10 cellular contexts compared by ENCODE assay signal in genomic region chr16:88939814-88940195, GRCh38. TPM values are rescaled to one million over a fixed set of nuclear protein-coding genes. Genes with fewer than 3 reads are reported as not detected.
DNase-seq lines count a peak whose midpoint lies in the region; ATAC-seq and TF ChIP-seq lines count a peak whose summit lies in the region.
"Had no signal": no experiment of that assay in that cellular context is flagged by ENCODE, and none has a peak within 500 bp of the region (broad histone marks: within the 10 kb centered on the region; RNA-seq: fewer than 3 reads in every experiment).

No MANE protein-coding gene starts in this region.

- ATAC-seq in Right ventricle myocardium inferior = peak; percentile 8
- ATAC-seq: activated CD4-positive, CD25-positive, alpha-beta regulatory T cell treated with anti-CD3 and anti-CD28 coated beads, Interleukin-2, amount 50 U/mL, for 24 hours had no signal

- DNase-seq in Right ventricle myocardium inferior (ENCODE audit: missing footprints) (peak; percentile 83), cardiac septum (ENCODE audit: low spot score) (no peak), endodermal cell (no peak), neural progenitor cell (ENCODE audit: low spot score) (no peak), uterus (no peak), SIG-M5 treated with dmso at 0.1 percent for 504 hours (lab: John Stamatoyannopoulos, UW; ENCODE audit: unreplicated experiment) (no peak)
- DNase-seq in stimulated activated CD4-positive, alpha-beta T cell treated with anti-CD3 and anti-CD28 coated beads, Interleukin-1b, Interleukin-23, amount 100 ng/mL, for 48 hours = no peak
- DNase-seq in stimulated activated CD8-positive, alpha-beta memory T cell treated with anti-CD3 and anti-CD28 coated beads, Interleukin-4, amount 100 ng/mL, for 48 hours = no peak

- H3K4me3 Mint-ChIP-seq in endodermal cell (peak overlapping the region; percentile 31), neural progenitor cell (peak overlapping the region; percentile 72)

- TF ChIP-seq CTCF in endodermal cell (conservative IDR thresholded peaks at IDR 0.05) (no peak), neural progenitor cell (IDR thresholded peaks at IDR 0.05) (no peak), uterus (IDR thresholded peaks at IDR 0.05) (no peak)

- no peak overlapping the region for H3K27ac ChIP-seq in endodermal cell (ENCODE audit: low read depth, low read length)
- no peak overlapping the region for H3K27ac ChIP-seq in neural progenitor cell
- H3K27ac ChIP-seq in uterus = peak overlapping the region; percentile 42 to 59

- H3K27me3 ChIP-seq in endodermal cell (ENCODE audit: control insufficient read depth, insufficient read depth, low read length, poor library complexity, severe bottlenecking) = peaks cover 46% of the 10 kb centered on the region
- H3K27me3 ChIP-seq in neural progenitor cell = peaks cover 76% of the 10 kb centered on the region
- no peaks in the 10 kb centered on the region for H3K27me3 ChIP-seq in uterus

- H3K27me3 Mint-ChIP-seq in endodermal cell (ENCODE audit: insufficient read depth) (peaks cover 39% of the 10 kb centered on the region), neural progenitor cell (ENCODE audit: insufficient read depth, low read depth) (peaks cover 25% of the 10 kb centered on the region)

- H3K79me2 ChIP-seq in neural progenitor cell (ENCODE audit: low read depth) = no peaks in the 10 kb centered on the region

- H3K4me2 ChIP-seq in neural progenitor cell = peak overlapping the region; percentile 84

- H3K4me1 ChIP-seq in endodermal cell (ENCODE audit: control insufficient read depth, insufficient read depth, low read length) (no peaks in the 10 kb centered on the region), neural progenitor cell (no peaks in the 10 kb centered on the region), uterus (peaks cover 0 to 11% of the 10 kb centered on the region in 2 donors)

- intact Hi-C loops in Right ventricle myocardium inferior (cut with DNase I) = loop anchor here (1.0 to 5.0 kb wide), 5 partner anchors 17 to 227 kb away; partner anchors contain the start of genes ACSF3 and APRT
- intact Hi-C loops in cardiac septum (cut with DNase I) = loop anchor here (1.0 kb wide), 1 partner anchor 54 kb away; no protein-coding TSS in a partner anchor
- intact Hi-C loops in uterus (cut with DNase I; ENCODE audit: low total_unique reads) = no loop called here

- TF ChIP-seq POLR2A in uterus (IDR thresholded peaks at IDR 0.05) = no peak

- no peak overlapping the region for H2AFZ ChIP-seq in neural progenitor cell (replicated peaks)

- H3K4me1 Mint-ChIP-seq in endodermal cell = no peaks in the 10 kb centered on the region
- H3K4me1 Mint-ChIP-seq in neural progenitor cell = peaks cover 9% of the 10 kb centered on the region

- H3K36me3 ChIP-seq in endodermal cell (ENCODE audit: control insufficient read depth, insufficient read depth, low read length) (no peaks in the 10 kb centered on the region), neural progenitor cell (no peaks in the 10 kb centered on the region), uterus (no peaks in the 10 kb centered on the region)

- H3K36me3 Mint-ChIP-seq in endodermal cell (ENCODE audit: low read depth) = no peaks in the 10 kb centered on the region
- H3K36me3 Mint-ChIP-seq in neural progenitor cell = no peaks in the 10 kb centered on the region
- H3K36me3 Mint-ChIP-seq: activated naive CD8-positive, alpha-beta T cell had no signal

- H3K9me3 ChIP-seq in endodermal cell (ENCODE audit: control insufficient read depth, low read length) (no peaks in the 10 kb centered on the region), neural progenitor cell (ENCODE audit: low read depth) (no peaks in the 10 kb centered on the region), uterus (no peaks in the 10 kb centered on the region)

- H3F3A ChIP-seq in neural progenitor cell (ENCODE audit: low read depth) = peaks cover 19% of the 10 kb centered on the region

- peaks cover 10% of the 10 kb centered on the region for H4K20me1 ChIP-seq in neural progenitor cell (ENCODE audit: low read depth)

- H3K9ac ChIP-seq in endodermal cell (ENCODE audit: extremely low read depth, low read length, poor library complexity, severe bottlenecking) (no peak overlapping the region), neural progenitor cell (no peak overlapping the region)

- H3K9me3 Mint-ChIP-seq in endodermal cell (no peaks in the 10 kb centered on the region), neural progenitor cell (no peaks in the 10 kb centered on the region)

- no peak overlapping the region for H3K27ac Mint-ChIP-seq in endodermal cell
- H3K27ac Mint-ChIP-seq in neural progenitor cell = no peak overlapping the region
- H3K27ac Mint-ChIP-seq: activated naive CD8-positive, alpha-beta T cell had no signal

- no peak overlapping the region for H3K4me3 ChIP-seq in endodermal cell (ENCODE audit: low read length)
- H3K4me3 ChIP-seq in neural progenitor cell = peak overlapping the region; percentile 57
- H3K4me3 ChIP-seq in uterus = peak overlapping the region; percentile 26 to 38

- WGBS in endodermal cell (ENCODE audit: insufficient coverage in 1 of 2, insufficient read length in 1 of 2), 2 experiments = 76 to 77% methylated on average over 15 to 23 of the region's 23 CpGs

RNA-seq across cellular contexts. Expression of gene CBFA2T3, which starts 37.2 kb away (rescaled TPM):
- 11.1 TPM for total RNA-seq in Right ventricle myocardium inferior
- total RNA-seq in cardiac septum = 5.9 TPM
- total RNA-seq in endodermal cell = 1 to 10 TPM; 1.0 to 3.1 TPM
- 5.5 TPM for polyA plus RNA-seq in endodermal cell (2013, experiment 1 of 2)
- polyA plus RNA-seq in endodermal cell (2013, experiment 2 of 2) = 4.3 TPM
- total RNA-seq in neural progenitor cell (ENCODE audit: low replicate concordance) = 0.15 and 0.22 TPM in 2 replicates
- 10 to 100 TPM in 1 of 4 donors, 1 to 10 TPM in 1, under 1 TPM in 2; under 0.01 to 12.1 (median 3.1) TPM for total RNA-seq in uterus

Comparison
In these comparisons a context has a peak if more than half of its experiments do, and no peak if none do; other contexts are left out.
1. H3K27ac ChIP-seq: peak in uterus (2 of 2); none in endodermal cell (single experiment) and neural progenitor cell (single experiment).